21 cellular contexts compared by ENCODE assay signal in genomic region chr9:125993423-125993935, GRCh38.
"Had no signal": no experiment of that assay in that cellular context is flagged by ENCODE, and none has a peak within 500 bp of the region (broad histone marks: within the 10 kb centered on the region; RNA-seq: fewer than 3 reads in every experiment).

No MANE protein-coding gene starts in this region.

- H3K4me3 Mint-ChIP-seq: activated CD4-positive, alpha-beta memory T cell treated with anti-CD3 and anti-CD28 coated beads, Interleukin-2, amount 10 ng/mL, durations not matched to agents 7 days and 5 days; activated naive CD8-positive, alpha-beta T cell treated with anti-CD3 and anti-CD28 coated beads for 36 hours; activated T-helper 1 cell treated with anti-CD3 and anti-CD28 coated beads, Interleukin-12 subunit alpha, Interleukin-12 subunit beta, Interleukin-2, Interleukin-4 antibody, amounts not matched to agents 30 ng/mL and 10 ng/mL and 1 ng/mL, durations not matched to agents 14 hours and 24 hours and 36 hours; naive B cell; stimulated activated naive CD8-positive, alpha-beta T cell treated with anti-CD3 and anti-CD28 coated beads, Interleukin-15, amount 100 ng/mL, for 72 hours; T-helper 1 cell treated with Interleukin-12 subunit alpha and Interleukin-12 subunit beta and Interleukin-4 antibody, amounts not matched to agents 30 μg/mL and 1 μg/mL, for 36 hours; WTC11 had no signal

- H3K36me3 Mint-ChIP-seq: activated naive CD8-positive, alpha-beta T cell treated with anti-CD3 and anti-CD28 coated beads for 36 hours; naive B cell; WTC11 had no signal

- DNase-seq: activated CD4-positive, alpha-beta memory T cell treated with anti-CD3 and anti-CD28 coated beads, Interleukin-2, amount 10 ng/mL, durations not matched to agents 7 days and 5 days; activated CD4-positive, alpha-beta T cell treated with anti-CD3 and anti-CD28 coated beads for 4 hours; activated naive CD8-positive, alpha-beta T cell treated with anti-CD3 and anti-CD28 coated beads for 36 hours; activated T-cell treated with anti-CD3 and anti-CD28 coated beads for 4 hours; amygdala; cerebellar nuclear complex; cortex of kidney; left cardiac atrium; naive B cell; ovary; stimulated activated CD4-positive, alpha-beta T cell treated with anti-CD3 and anti-CD28 coated beads, Interleukin-1b, Interleukin-23, amount 100 ng/mL, for 48 hours; stimulated activated naive CD8-positive, alpha-beta T cell treated with anti-CD3 and anti-CD28 coated beads, Interleukin-15, amount 100 ng/mL, for 72 hours; T1000 had no signal

- H3K9me3 Mint-ChIP-seq: activated CD4-positive, alpha-beta memory T cell treated with anti-CD3 and anti-CD28 coated beads, Interleukin-2, amount 10 ng/mL, durations not matched to agents 7 days and 5 days; activated naive CD8-positive, alpha-beta T cell treated with anti-CD3 and anti-CD28 coated beads for 36 hours; activated T-helper 1 cell treated with anti-CD3 and anti-CD28 coated beads, Interleukin-12 subunit alpha, Interleukin-12 subunit beta, Interleukin-2, Interleukin-4 antibody, amounts not matched to agents 30 ng/mL and 10 ng/mL and 1 ng/mL, durations not matched to agents 14 hours and 24 hours and 36 hours; naive B cell; stimulated activated naive CD8-positive, alpha-beta T cell treated with anti-CD3 and anti-CD28 coated beads, Interleukin-15, amount 100 ng/mL, for 72 hours; T-helper 1 cell treated with Interleukin-12 subunit alpha and Interleukin-12 subunit beta and Interleukin-4 antibody, amounts not matched to agents 30 μg/mL and 1 μg/mL, for 36 hours; WTC11 had no signal

- H3K4me1 Mint-ChIP-seq: activated CD4-positive, alpha-beta memory T cell treated with anti-CD3 and anti-CD28 coated beads, Interleukin-2, amount 10 ng/mL, durations not matched to agents 7 days and 5 days; activated naive CD8-positive, alpha-beta T cell treated with anti-CD3 and anti-CD28 coated beads for 36 hours; stimulated activated naive CD8-positive, alpha-beta T cell treated with anti-CD3 and anti-CD28 coated beads, Interleukin-15, amount 100 ng/mL, for 72 hours had no signal

- H3K4me1 ChIP-seq: gastroesophageal sphincter, psoas muscle, right atrium auricular region, tibial artery had no signal

- ATAC-seq: gastroesophageal sphincter; left cardiac atrium; psoas muscle; stimulated activated naive CD8-positive, alpha-beta T cell treated with anti-CD3 and anti-CD28 coated beads, Interleukin-15, amount 100 ng/mL, for 72 hours; WTC11 had no signal

- H3K27me3 ChIP-seq: ovary, right atrium auricular region had no signal

- H3K4me3 ChIP-seq: gastroesophageal sphincter, ovary, psoas muscle, right atrium auricular region, tibial artery had no signal

- H3K27ac Mint-ChIP-seq: activated CD4-positive, alpha-beta memory T cell treated with anti-CD3 and anti-CD28 coated beads, Interleukin-2, amount 10 ng/mL, durations not matched to agents 7 days and 5 days; activated naive CD8-positive, alpha-beta T cell treated with anti-CD3 and anti-CD28 coated beads for 36 hours; activated T-helper 1 cell treated with anti-CD3 and anti-CD28 coated beads, Interleukin-12 subunit alpha, Interleukin-12 subunit beta, Interleukin-2, Interleukin-4 antibody, amounts not matched to agents 30 ng/mL and 10 ng/mL and 1 ng/mL, durations not matched to agents 14 hours and 24 hours and 36 hours; naive B cell; stimulated activated naive CD8-positive, alpha-beta T cell treated with anti-CD3 and anti-CD28 coated beads, Interleukin-15, amount 100 ng/mL, for 72 hours; T-helper 1 cell treated with Interleukin-12 subunit alpha and Interleukin-12 subunit beta and Interleukin-4 antibody, amounts not matched to agents 30 μg/mL and 1 μg/mL, for 36 hours; WTC11 had no signal

- H3K36me3 ChIP-seq: gastroesophageal sphincter, ovary, right atrium auricular region, tibial artery had no signal

- H3K27me3 Mint-ChIP-seq: activated CD4-positive, alpha-beta memory T cell treated with anti-CD3 and anti-CD28 coated beads, Interleukin-2, amount 10 ng/mL, durations not matched to agents 7 days and 5 days; activated naive CD8-positive, alpha-beta T cell treated with anti-CD3 and anti-CD28 coated beads for 36 hours; stimulated activated naive CD8-positive, alpha-beta T cell treated with anti-CD3 and anti-CD28 coated beads, Interleukin-15, amount 100 ng/mL, for 72 hours had no signal

- H3K27ac ChIP-seq: epithelial cell of prostate, gastroesophageal sphincter, ovary, psoas muscle, right atrium auricular region, tibial artery had no signal

- H3K9me3 ChIP-seq: gastroesophageal sphincter, ovary, psoas muscle, right atrium auricular region, tibial artery had no signal
